19 cellular contexts compared by ENCODE assay signal in the genomic region with DNA sequence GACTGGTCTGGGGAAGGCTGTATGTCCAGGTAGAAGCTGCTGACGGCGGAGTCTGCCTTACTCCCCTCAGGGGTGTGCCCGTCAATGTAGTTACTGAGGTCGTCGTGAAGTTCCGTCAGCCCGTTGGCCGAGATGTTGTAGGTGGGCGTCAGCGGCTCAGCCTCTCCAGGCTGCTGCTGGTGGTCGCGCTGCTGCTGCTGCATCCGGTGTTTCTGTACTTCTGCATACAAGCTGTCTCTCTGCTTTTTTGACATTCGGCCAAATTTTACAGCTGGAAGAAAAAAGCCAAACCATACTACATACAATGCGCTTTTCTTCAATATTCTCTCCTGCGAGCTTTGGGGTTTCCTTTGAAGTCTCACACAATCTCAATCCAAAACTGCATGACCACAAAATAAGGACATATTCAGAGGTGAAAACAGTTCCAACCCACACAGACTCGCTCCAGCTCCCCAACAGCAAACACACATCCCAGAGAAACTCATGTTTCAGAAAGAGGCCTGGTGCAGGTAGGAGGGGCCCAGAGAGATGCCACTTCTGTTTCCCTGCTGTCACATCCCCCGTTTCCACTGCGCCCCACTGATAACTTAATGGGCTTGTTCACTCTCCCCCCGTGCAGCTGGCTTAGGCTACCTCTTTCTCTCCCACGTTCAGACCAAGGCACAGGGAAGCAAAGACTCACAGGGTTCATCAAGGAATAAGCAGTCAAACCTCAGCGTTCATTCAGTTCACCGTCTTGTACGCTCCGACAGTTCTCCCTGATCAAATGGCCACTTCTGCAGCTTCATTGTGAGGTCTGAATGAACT. TPM values are rescaled to one million over a fixed set of nuclear protein-coding genes. Genes with fewer than 3 reads are reported as not detected.
DNase-seq lines count a peak whose midpoint lies in the region; ATAC-seq and TF ChIP-seq lines count a peak whose summit lies in the region.
"Had no signal": no experiment of that assay in that cellular context is flagged by ENCODE, and none has a peak within 500 bp of the region (broad histone marks: within the 10 kb centered on the region; RNA-seq: fewer than 3 reads in every experiment).

No MANE protein-coding gene starts in this region.

- H3K4me3 Mint-ChIP-seq in T-helper 17 cell: peak overlapping the region; percentile 66

- DNase-seq in stimulated activated CD4-positive, alpha-beta T cell treated with anti-CD3 and anti-CD28 coated beads, Interleukin-15, amount 100 ng/mL, for 24 hours: peak; percentile 30
- DNase-seq in stimulated activated CD4-positive, alpha-beta T cell treated with anti-CD3 and anti-CD28 coated beads, Interleukin-2, amount 100 ng/mL, for 24 hours: no peak
- DNase-seq in T-helper 17 cell: no peak
- peak; percentile 9 for DNase-seq in fibroblast of pulmonary artery (ENCODE audit: low read depth)
- DNase-seq in H4 (ENCODE audit: low spot score): no peak
- DNase-seq in NCI-H524 (lab: John Stamatoyannopoulos, UW): no peak
- DNase-seq: activated CD4-positive, CD25-positive, alpha-beta regulatory T cell treated with anti-CD3 and anti-CD28 coated beads, Interleukin-2, amount 50 U/mL, for 72 hours; activated gamma-delta T cell; body of pancreas; GM23248; left ventricle myocardium superior; MG63; NCI-H2029; NCI-H510A treated with DMSO at 0.1 percent for 48 hours; OCI-M1; SJCRH30; stimulated activated CD4-positive, alpha-beta T cell treated with anti-CD3 and anti-CD28 coated beads, Interleukin-4, amount 100 ng/mL, for 4 hours; thyroid gland had no signal

- H3K36me3 Mint-ChIP-seq in T-helper 17 cell (ENCODE audit: low read depth): peaks cover 14% of the 10 kb centered on the region

- H3K27me3 Mint-ChIP-seq in T-helper 17 cell: no peaks in the 10 kb centered on the region

- peak overlapping the region; percentile 94 for H3K27ac Mint-ChIP-seq in T-helper 17 cell

- H3K9me3 ChIP-seq in T-helper 17 cell (ENCODE audit: control insufficient read depth, low read length, poor library complexity, severe bottlenecking): no peaks in the 10 kb centered on the region
- H3K9me3 ChIP-seq: body of pancreas, MG63, SJCRH30, thyroid gland had no signal

- no peak for TF ChIP-seq CTCF in fibroblast of pulmonary artery (IDR thresholded peaks at IDR 0.05; ENCODE audit: low read length, missing control alignments)

- ATAC-seq in T-helper 17 cell (no peak), GM21381 (IDR thresholded peaks at IDR 0.05; ENCODE audit: unreplicated experiment) (no peak)
- ATAC-seq: body of pancreas, left ventricle myocardium superior had no signal

- H3K4me3 ChIP-seq in fibroblast of pulmonary artery (replicated peaks; ENCODE audit: low read depth, low read length): no peak overlapping the region
- H3K4me3 ChIP-seq: body of pancreas, GM23248, MG63, SJCRH30, thyroid gland had no signal

- H3K4me1 Mint-ChIP-seq in T-helper 17 cell: peaks cover 54% of the 10 kb centered on the region

RNA-seq across cellular contexts. Expression of a gene that starts 32.6 kb away (rescaled TPM):
- 10 to 100 TPM; 32.9 to 39.8 TPM for total RNA-seq in T-helper 17 cell
- 17.2 and 24.3 TPM in 2 replicates for total RNA-seq in H4 (2014; rRNA removed; shearing (Covaris generic))

Comparison
In these comparisons a context has a peak if more than half of its experiments do, and no peak if none do; other contexts are left out.
1. DNase-seq: peak in stimulated activated CD4-positive, alpha-beta T cell treated with anti-CD3 and anti-CD28 coated beads, Interleukin-15, amount 100 ng/mL, for 24 hours (single experiment) and fibroblast of pulmonary artery (single experiment); none in stimulated activated CD4-positive, alpha-beta T cell treated with anti-CD3 and anti-CD28 coated beads, Interleukin-2, amount 100 ng/mL, for 24 hours (0 of 2), T-helper 17 cell (0 of 3), H4 (single experiment) and NCI-H524 (0 of 2).